ENCODE assay signal across 2 cellular contexts in the genomic region with DNA sequence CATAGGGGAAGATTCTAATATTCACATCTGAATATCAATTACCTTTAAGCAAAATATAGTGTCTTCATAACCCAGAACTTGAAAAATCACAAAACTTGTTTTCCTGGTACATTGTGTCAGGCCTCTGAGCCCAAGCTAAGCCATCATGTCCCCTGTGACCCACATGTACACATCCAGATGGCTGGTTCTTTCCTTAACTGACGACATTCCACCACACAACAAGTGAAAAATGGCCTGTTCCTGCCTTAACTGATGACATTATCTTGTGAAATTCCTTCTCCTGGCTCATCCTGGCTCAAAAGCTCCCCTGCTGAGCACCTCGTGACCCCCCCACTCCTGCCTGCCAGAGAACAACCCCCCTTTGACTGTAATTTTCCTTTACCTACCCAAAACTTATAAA. TPM values are rescaled to one million over a fixed set of nuclear protein-coding genes. Genes with fewer than 3 reads are reported as not detected.
"Had no signal": no experiment of that assay in that cellular context is flagged by ENCODE, and none has a peak within 500 bp of the region (broad histone marks: within the 10 kb centered on the region; RNA-seq: fewer than 3 reads in every experiment).

No MANE protein-coding gene starts in this region.

RNA-seq across cellular contexts. Expression of a gene that starts 2.4 kb away (rescaled TPM):
- total RNA-seq: HepG2, SJSA1 had no signal
- polyA plus RNA-seq: HepG2 had no signal
